11 cellular contexts compared by ENCODE assay signal in the genomic region with DNA sequence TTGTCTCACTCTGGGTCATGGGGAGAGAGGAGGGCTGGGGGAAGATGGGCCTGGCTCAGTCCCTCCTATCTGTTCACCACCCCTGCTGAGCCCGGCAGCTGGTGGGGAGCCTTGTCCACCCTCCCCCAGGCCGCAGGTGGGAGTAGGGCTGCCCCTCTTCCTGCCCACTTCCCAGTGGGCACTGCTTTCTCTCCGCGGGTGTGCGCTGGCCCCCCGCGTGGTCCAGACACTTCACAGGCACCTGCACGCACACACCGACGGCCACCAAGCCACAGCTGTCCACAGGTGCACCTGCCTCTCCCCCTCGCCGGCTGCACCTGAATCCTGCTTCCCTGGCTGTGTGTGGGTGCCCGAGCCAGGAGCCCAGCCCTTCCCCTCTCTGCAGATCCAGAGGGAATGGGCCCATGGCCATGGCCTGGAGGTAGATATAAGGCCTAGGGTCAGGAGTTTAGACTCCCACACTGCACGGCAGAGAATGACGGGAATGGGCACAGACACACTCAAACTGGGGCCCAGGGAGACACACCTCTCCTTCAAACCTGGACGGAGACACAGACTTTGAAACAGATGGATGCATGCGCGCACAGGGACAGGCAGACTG. TPM values are rescaled to one million over a fixed set of nuclear protein-coding genes. Genes with fewer than 3 reads are reported as not detected.
DNase-seq lines count a peak whose midpoint lies in the region; ATAC-seq, FAIRE-seq and TF ChIP-seq lines count a peak whose summit lies in the region.
"Had no signal": no experiment of that assay in that cellular context is flagged by ENCODE, and none has a peak within 500 bp of the region (broad histone marks: within the 10 kb centered on the region; RNA-seq: fewer than 3 reads in every experiment).

No MANE protein-coding gene starts in this region.

- H3K4me2 ChIP-seq in neuronal stem cell (ENCODE audit: insufficient read depth, low read length, poor library complexity, severe bottlenecking) = no peak overlapping the region

- H3K36me3 ChIP-seq in Panc1 (ENCODE audit: control insufficient read depth, insufficient read depth, low read length) (no peaks in the 10 kb centered on the region), neuronal stem cell (replicated peaks in 1 of 2; ENCODE audit: control insufficient read depth in 2 of 2, insufficient read depth in 2 of 2, low read length in 2 of 2) (no peaks in the 10 kb centered on the region)
- H3K36me3 ChIP-seq: BE2C had no signal

- H3K27ac ChIP-seq in C4-2B (peak overlapping the region; percentile 97; the same call in 1 of the 2 replicates), Panc1 (ENCODE audit: low read length) (peak overlapping the region; percentile 76), neuronal stem cell (replicated peaks; ENCODE audit: low read length) (no peak overlapping the region)

- no peak for TF ChIP-seq POLR2A in H54 (IDR thresholded peaks at IDR 0.05; ENCODE audit: low read depth, low read length)

- H2BK12ac ChIP-seq in neuronal stem cell (ENCODE audit: low read length) = no peak overlapping the region

- peak overlapping the region; percentile 53 for H2BK5ac ChIP-seq in neuronal stem cell (ENCODE audit: low read length)

- H3K9me3 ChIP-seq in Panc1 (ENCODE audit: control insufficient read depth, insufficient read depth, low read depth, low read length) (no peaks in the 10 kb centered on the region), neuronal stem cell (replicated peaks in 1 of 2; ENCODE audit: control insufficient read depth in 2 of 2, insufficient read depth in 1 of 2, low read depth in 1 of 2, low read length in 2 of 2) (peaks cover 4 to 5% of the 10 kb centered on the region in 2 donors)
- H3K9me3 ChIP-seq: BE2C, HAP-1 had no signal

- no peak overlapping the region for H2BK15ac ChIP-seq in neuronal stem cell (ENCODE audit: low read length)

- TF ChIP-seq CTCF in C4-2B (conservative IDR thresholded peaks at IDR 0.05) (no peak), Panc1 (IDR thresholded peaks at IDR 0.05) (no peak)

- FAIRE-seq in H54 (lab: Jason Lieb, UNC) = no peak

- H2BK120ac ChIP-seq in neuronal stem cell (ENCODE audit: low read depth, low read length) = no peak overlapping the region

- intact Hi-C loops in Panc1 (cut with micrococcal nuclease; ENCODE audit: unreplicated experiment) = loop anchor here (10.0 kb wide), 1 partner anchor 116 kb away; the partner anchor contains the start of gene RAB26

- H3K79me1 ChIP-seq in neuronal stem cell (ENCODE audit: low read depth, low read length) = peaks cover 4% of the 10 kb centered on the region

- H2AK5ac ChIP-seq in neuronal stem cell (ENCODE audit: low read depth, low read length) = peak overlapping the region; percentile 53

- in situ Hi-C loops in Panc1 (cut with HindIII; ENCODE audit: low pct_unique_long_range_greater_than_20kb, low sequenced_read_pairs) = no loop called here

- no peak overlapping the region for H3K18ac ChIP-seq in neuronal stem cell (ENCODE audit: low read length)

- H3K4me1 ChIP-seq in Panc1 (ENCODE audit: control insufficient read depth, insufficient read depth, low read length) (peaks cover 72% of the 10 kb centered on the region), neuronal stem cell (ENCODE audit: control insufficient read depth in 2 of 2, insufficient read depth in 1 of 2, low read depth in 1 of 2, low read length in 2 of 2) (peaks cover 9 to 10% of the 10 kb centered on the region in 2 donors)

- peak overlapping the region; percentile 43 for H3K23ac ChIP-seq in neuronal stem cell (ENCODE audit: low read depth, low read length, poor library complexity)

- peak overlapping the region; percentile 54 to 59 for H3K4me3 ChIP-seq in Panc1 (ENCODE audit: low read depth in 2 of 2, low read length in 2 of 2)
- no peak overlapping the region for H3K4me3 ChIP-seq in neuronal stem cell (ENCODE audit: low read length in 2 of 2)

- H2AFZ ChIP-seq in neuronal stem cell (ENCODE audit: low read length) = no peak overlapping the region

- no TSS peak for BruUV-seq in Panc1 (replicated peaks; lab: Mats Ljungman, UMichigan)

- H4K8ac ChIP-seq in neuronal stem cell (ENCODE audit: low read depth, low read length) = no peak overlapping the region

- no peak for DNase-seq in Panc1 (ENCODE audit: low read depth, low spot score)
- DNase-seq in neuronal stem cell (ENCODE audit: low spot score) = no peak
- DNase-seq in H54 (ENCODE audit: insufficient read length, low spot score) = no peak
- no peak for DNase-seq in T1000 (lab: John Stamatoyannopoulos, UW)
- DNase-seq: activated CD4-positive, CD25-positive, alpha-beta regulatory T cell; activated T-cell treated with anti-CD3 and anti-CD28 coated beads, Interleukin-2, amount 50 U/mL, for 1 hour; BE2C had no signal

- no CpG with 5 or more reads among the region's 18 CpGs for WGBS in neuronal stem cell (ENCODE audit: extremely low coverage in 2 of 2, insufficient read length in 2 of 2, insufficient replicate concordance in 1 of 2), 2 donors

- peak overlapping the region; percentile 24 for H3K9ac ChIP-seq in neuronal stem cell (ENCODE audit: low read depth, low read length, poor library complexity)

- CTCF ChIA-PET in Panc1 (lab: Charles Lee) = no interaction called here

- POLR2A ChIA-PET in Panc1 (lab: Charles Lee) = no interaction called here

- H3K4ac ChIP-seq in neuronal stem cell (ENCODE audit: low read length) = no peak overlapping the region

- no peak for ATAC-seq in Panc1
- ATAC-seq in GM19463 (IDR thresholded peaks at IDR 0.05; ENCODE audit: unreplicated experiment) = no peak

- H3K27me3 ChIP-seq in Panc1 (ENCODE audit: control insufficient read depth, insufficient read depth, low read length) = no peaks in the 10 kb centered on the region
- peaks cover 3 to 40% (median 32%) of the 10 kb centered on the region in 3 experiments for H3K27me3 ChIP-seq in neuronal stem cell (ENCODE audit: control insufficient read depth in 3 of 3, insufficient read depth in 3 of 3, low read depth in 1 of 3, low read length in 3 of 3)
- H3K27me3 ChIP-seq: BE2C had no signal

- H4K91ac ChIP-seq in neuronal stem cell (ENCODE audit: low read depth, low read length, poor library complexity) = no peak overlapping the region

- no peak overlapping the region for H3K14ac ChIP-seq in neuronal stem cell (ENCODE audit: low read length)

RNA-seq across cellular contexts. Expression of gene NHERF2, which starts 2.0 kb away (rescaled TPM):
- 174 TPM for total RNA-seq in Panc1 (2021; ENCODE audit: unreplicated experiment)
- polyA plus RNA-seq in Panc1 (2012; ENCODE audit: insufficient read length) = 287 TPM
- polyA plus RNA-seq in neuronal stem cell (2013, experiment 1 of 2) = 16.0 TPM
- polyA plus RNA-seq in neuronal stem cell (2013, experiment 2 of 2) = 14.8 TPM

RNA-seq across cellular contexts. Expression of gene NPW, which starts 9.1 kb away (rescaled TPM):
- 15.3 TPM for total RNA-seq in Panc1 (2021; ENCODE audit: unreplicated experiment)
- 42.9 TPM for polyA plus RNA-seq in Panc1 (2012; ENCODE audit: insufficient read length)
- polyA plus RNA-seq in neuronal stem cell (2013, experiment 1 of 2) = 2.0 TPM
- polyA plus RNA-seq in neuronal stem cell (2013, experiment 2 of 2) = 1.7 TPM
- polyA plus RNA-seq: neural cell had no signal

RNA-seq across cellular contexts. Expression of gene NTHL1, which starts 18.9 kb away (rescaled TPM):
- 39.8 TPM for total RNA-seq in Panc1 (2021; ENCODE audit: unreplicated experiment)
- 71.0 TPM for polyA plus RNA-seq in Panc1 (2012; ENCODE audit: insufficient read length)
- 28.2 TPM for polyA plus RNA-seq in neuronal stem cell (2013, experiment 1 of 2)
- 27.7 TPM for polyA plus RNA-seq in neuronal stem cell (2013, experiment 2 of 2)

RNA-seq across cellular contexts. Expression of gene TSC2, which starts 19.1 kb away (rescaled TPM):
- 115 TPM for total RNA-seq in Panc1 (2021; ENCODE audit: unreplicated experiment)
- 138 TPM for polyA plus RNA-seq in Panc1 (2012; ENCODE audit: insufficient read length)
- polyA plus RNA-seq in neuronal stem cell (2013, experiment 1 of 2) = 54.6 TPM
- polyA plus RNA-seq in neuronal stem cell (2013, experiment 2 of 2) = 53.2 TPM

RNA-seq across cellular contexts. Expression of gene ZNF598, which starts 19.1 kb away (rescaled TPM):
- 85.7 TPM for total RNA-seq in Panc1 (2021; ENCODE audit: unreplicated experiment)
- 64.6 TPM for polyA plus RNA-seq in Panc1 (2012; ENCODE audit: insufficient read length)
- 21.3 TPM for polyA plus RNA-seq in neuronal stem cell (2013, experiment 1 of 2)
- polyA plus RNA-seq in neuronal stem cell (2013, experiment 2 of 2) = 20.9 TPM

Comparison
In these comparisons a context has a peak if more than half of its experiments do, and no peak if none do; other contexts are left out.
1. H3K4me3 ChIP-seq: peak in Panc1 (2 of 2); none in neuronal stem cell (0 of 2).